ENCODE assay signal across 12 cellular contexts in the genomic region with DNA sequence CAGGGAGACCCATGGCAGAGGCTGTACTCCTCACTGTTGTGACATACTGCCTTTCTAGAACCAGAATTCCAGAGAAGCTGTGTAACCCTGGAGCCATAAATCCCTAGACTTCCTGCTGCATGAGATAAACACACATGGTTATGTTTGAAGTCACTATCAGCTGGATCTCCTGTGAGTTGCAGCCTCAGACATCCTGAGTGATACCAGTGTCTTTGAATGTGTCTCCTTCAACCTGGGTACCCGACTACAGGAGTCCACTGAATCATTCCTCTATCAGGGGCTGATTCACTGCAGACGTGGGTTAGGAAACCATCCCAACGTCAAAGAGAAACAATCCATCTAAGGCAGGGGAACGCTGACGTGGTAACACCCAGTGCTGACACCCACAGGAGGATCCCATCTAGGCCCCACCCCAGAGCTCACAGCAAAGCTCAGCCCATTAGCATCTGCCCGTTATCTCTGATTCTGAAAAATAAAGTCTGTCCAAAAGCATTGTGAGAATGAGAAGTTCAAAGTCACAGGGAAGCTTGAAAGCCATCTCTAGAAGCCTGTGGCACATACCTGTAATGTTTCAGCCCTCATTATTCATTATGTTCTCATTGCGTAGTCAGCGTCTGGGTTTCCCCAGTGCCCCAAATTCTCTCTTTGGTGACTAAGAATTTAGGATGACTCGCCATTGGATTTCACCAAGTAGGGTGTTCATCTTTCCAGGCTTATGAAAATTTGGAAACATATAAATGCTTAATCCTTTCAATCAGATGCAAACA. TPM values are rescaled to one million over a fixed set of nuclear protein-coding genes. Genes with fewer than 3 reads are reported as not detected.
DNase-seq lines count a peak whose midpoint lies in the region; ATAC-seq, FAIRE-seq and TF ChIP-seq lines count a peak whose summit lies in the region.
"Had no signal": no experiment of that assay in that cellular context is flagged by ENCODE, and none has a peak within 500 bp of the region (broad histone marks: within the 10 kb centered on the region; RNA-seq: fewer than 3 reads in every experiment).

No MANE protein-coding gene starts in this region.

- no peak for TF ChIP-seq EP300 in K562 (IDR thresholded peaks at IDR 0.05; ENCODE audit: low read length)

- no peak for TF ChIP-seq RAD21 in K562 (CRISPR knock-in tag; conservative IDR thresholded peaks at IDR 0.05 in 1 of 2, IDR thresholded peaks at IDR 0.05 in 1 of 2)

- in situ Hi-C loops in K562 (cut with MboI) = no loop called here

- no peaks in the 10 kb centered on the region for H3K9me1 ChIP-seq in K562 (ENCODE audit: control insufficient read depth, insufficient read depth, low read length)

- 0 out of 2 replicates have a peak, but pooled peaks have one; percentile 13 for TF ChIP-seq CTCF in AG10803 (conservative IDR thresholded peaks at IDR 0.05; ENCODE audit: low read length)
- TF ChIP-seq CTCF in K562 (IDR thresholded peaks at IDR 0.05 in 2 of 3, conservative IDR thresholded peaks at IDR 0.05 in 1 of 3; ENCODE audit: insufficient read depth in 2 of 3, low read depth in 1 of 3, low read length in 3 of 3) = no peak
- no peak for TF ChIP-seq CTCF in lower lobe of right lung (IDR thresholded peaks at IDR 0.05)

- no peaks in the 10 kb centered on the region for H3K27me3 ChIP-seq in K562 (ENCODE audit: control insufficient read depth in 2 of 2, insufficient read depth in 2 of 2, low read length in 2 of 2)
- H3K27me3 ChIP-seq in lower lobe of right lung (ENCODE audit: low read depth) = no peaks in the 10 kb centered on the region

- no peaks in the 10 kb centered on the region for H4K20me1 ChIP-seq in K562 (replicated peaks; ENCODE audit: control insufficient read depth, insufficient read depth, low read length)

- DNase-seq in AG10803 (ENCODE audit: low read depth) (peak; percentile 89), HT1080 (ENCODE audit: low read depth) (peak; percentile 98), K562 (ENCODE audit: extremely low read depth in 1 of 4, low spot score in 3 of 4) (peak in 1 of 4 experiments; percentile 5), lower lobe of right lung (no peak), GF-D8 (lab: John Stamatoyannopoulos, UW) (no peak), frontal cortex (ENCODE audit: low spot score in 2 of 2) (no peak)
- DNase-seq: activated naive CD8-positive, alpha-beta T cell treated with anti-CD3 and anti-CD28 coated beads, Interleukin-2, amount 10 ng/mL, durations not matched to agents 7 days and 5 days; DND-41; nephron progenitor cell had no signal

- no TSS peak for BruUV-seq in K562 (replicated peaks; lab: Mats Ljungman, UMichigan)

- no peak for TF ChIP-seq POLR2A in K562 (conservative IDR thresholded peaks at IDR 0.05)

- FAIRE-seq in K562 (lab: Jason Lieb, UNC) (no peak), frontal cortex (lab: Jason Lieb, UNC) (no peak)
- FAIRE-seq: GM19239 had no signal

- intact Hi-C loops in K562 (cut with micrococcal nuclease) = no loop called here
- intact Hi-C loops in lower lobe of right lung (cut with DNase I) = loop anchor here (10.0 kb wide), 1 partner anchor 386 kb away; no protein-coding TSS in a partner anchor

- H3K27ac ChIP-seq in K562 (ENCODE audit: extremely low read depth, low read depth, low read length) = no peak overlapping the region
- no peak overlapping the region for H3K27ac ChIP-seq in lower lobe of right lung

- H2AFZ ChIP-seq in K562 (ENCODE audit: low read depth, low read length) = no peak overlapping the region

- H3K9me3 ChIP-seq in K562 (replicated peaks; ENCODE audit: control insufficient read depth, insufficient read depth, low read depth, low read length) = no peaks in the 10 kb centered on the region
- H3K9me3 ChIP-seq in lower lobe of right lung = no peaks in the 10 kb centered on the region

- CTCF ChIA-PET in K562 (lab: Yijun Ruan, JAX; ENCODE audit: low intra/inter-chr PET ratio) = interaction anchor here (0.6 kb wide), 1 partner anchor 1232 kb away, joined by 3 read pairs; no protein-coding TSS in a partner anchor

- WGBS in K562 (ENCODE audit: insufficient coverage, low coverage, missing lambda C conversion rate) = 1% methylated on average over 9 of the region's 9 CpGs

- no peak overlapping the region for H3K9ac ChIP-seq in K562 (ENCODE audit: insufficient read depth in 1 of 2, low read depth in 2 of 2, low read length in 2 of 2)

- POLR2A ChIA-PET in K562 (lab: Yijun Ruan, JAX) = no interaction called here

- H3K4me2 ChIP-seq in K562 (ENCODE audit: insufficient read depth, low read length) = no peak overlapping the region

- no peaks in the 10 kb centered on the region for H3K4me1 ChIP-seq in K562 (replicated peaks in 1 of 2; ENCODE audit: control insufficient read depth in 2 of 2, insufficient read depth in 2 of 2, low read length in 2 of 2)
- H3K4me1 ChIP-seq in lower lobe of right lung = peaks cover 22% of the 10 kb centered on the region

- no peaks in the 10 kb centered on the region for H3K36me3 ChIP-seq in K562 (ENCODE audit: control insufficient read depth, insufficient read depth, low read length)
- H3K36me3 ChIP-seq in lower lobe of right lung = no peaks in the 10 kb centered on the region

- ATAC-seq in K562 = no peak
- peak; percentile 38 to 44 for ATAC-seq in lower lobe of right lung
- no peak for ATAC-seq in HG03097 (IDR thresholded peaks at IDR 0.05; ENCODE audit: low FRiP score, unreplicated experiment)
- ATAC-seq in GM21367 (IDR thresholded peaks at IDR 0.05; ENCODE audit: unreplicated experiment) = no peak

- H3K79me2 ChIP-seq in K562 (ENCODE audit: control insufficient read depth, insufficient read depth, low read length) = no peaks in the 10 kb centered on the region

- H3K4me3 ChIP-seq in AG10803 (ENCODE audit: low read length) (no peak overlapping the region), K562 (no peak overlapping the region), lower lobe of right lung (no peak overlapping the region)

TF ChIP-seq in K562, 482 proteins besides CTCF, POLR2A, EP300 and RAD21:
- TF ChIP-seq YBX1 (IDR thresholded peaks at IDR 0.05) (no peak), NRF1 (conservative IDR thresholded peaks at IDR 0.05 in 1 of 2, IDR thresholded peaks at IDR 0.05 in 1 of 2) (no peak), ELK1 (CRISPR knock-in tag; IDR thresholded peaks at IDR 0.05) (no peak), NR2C1 (IDR thresholded peaks at IDR 0.05) (no peak), NR2C1 (tag; IDR thresholded peaks at IDR 0.05) (no peak), CREM (IDR thresholded peaks at IDR 0.05; ENCODE audit: low read depth) (peak; percentile 55), SLC30A9 (CRISPR knock-in tag; IDR thresholded peaks at IDR 0.05) (no peak), FOSL1 (tag; conservative IDR thresholded peaks at IDR 0.05) (0 out of 2 replicates have a peak, but pooled peaks have one; percentile 30)

RNA-seq across cellular contexts. Expression of gene BASP1, which starts 36.3 kb away (rescaled TPM):
- total RNA-seq in HT1080 (2014; rRNA removed; shearing (Covaris generic)) = 134 and 149 TPM in 2 replicates
- polyA plus RNA-seq in HT1080 (2015; cell fraction: cytosol; rRNA removed) = 170 and 186 TPM in 2 replicates
- 70.1 and 81.9 TPM in 2 replicates for polyA plus RNA-seq in HT1080 (2015; cell fraction: nucleus; rRNA removed)
- not detected in 2 replicates for total RNA-seq in K562 (2011; cell fraction: chromatin; rRNA removed; ENCODE audit: low replicate concordance)
- not detected in 2 replicates for total RNA-seq in K562 (2011; cell fraction: nucleolus; rRNA removed)
- not detected in 2 replicates for total RNA-seq in K562 (2011; cell fraction: nucleoplasm; rRNA removed)
- not detected in 2 replicates for total RNA-seq in K562 (2014; rRNA removed)
- not detected in 2 replicates for total RNA-seq in K562 (2014; rRNA removed; fragmentation: Illumina TruSeq; extraction: Trizol)
- not detected in 2 replicates for total RNA-seq in K562 (2015; rRNA removed; fragmentation: Illumina TruSeq; extraction: Trizol)
- 0.18 and 0.22 TPM in 2 replicates for total RNA-seq in K562 (2021)
- polyA plus RNA-seq in K562 (2011; rRNA removed) = not detected in 2 replicates
- polyA plus RNA-seq in K562 (2011; cell fraction: cytosol; rRNA removed) = not detected in 2 replicates
- polyA plus RNA-seq in K562 (2011; cell fraction: nucleus; rRNA removed) = not detected in 2 replicates
- not detected in 2 replicates for polyA plus RNA-seq in K562 (2012)
- polyA plus RNA-seq in K562 (2014; fragmentation: Illumina TruSeq; extraction: Trizol) = 0.10 TPM in 1 of 2 replicates, not detected in the other
- polyA plus RNA-seq in K562 (2014; fragmentation: Nextera tagmentation; extraction: Ambion mirVana) = not detected
- not detected in 2 replicates for polyA plus RNA-seq in K562 (2014; rRNA removed)
- polyA minus RNA-seq in K562 (2011; rRNA and poly(A)+ RNA removed) = not detected in 2 replicates
- polyA minus RNA-seq in K562 (2011; cell fraction: cytosol; rRNA and poly(A)+ RNA removed) = 1.8 and 4.6 TPM in 2 replicates
- 1.2 TPM in 2 replicates for polyA minus RNA-seq in K562 (2011; cell fraction: nucleus; rRNA and poly(A)+ RNA removed)
- total RNA-seq in lower lobe of right lung = 25.8 TPM
- total RNA-seq in frontal cortex = 411 TPM

Comparison
In these comparisons a context has a peak if more than half of its experiments do, and no peak if none do; other contexts are left out.
1. DNase-seq: peak in AG10803 (single experiment) and HT1080 (single experiment); none in lower lobe of right lung (single experiment), GF-D8 (single experiment) and frontal cortex (0 of 2).
2. ATAC-seq: peak in lower lobe of right lung (2 of 2); none in K562 (single experiment), HG03097 (single experiment) and GM21367 (single experiment).
3. RNA of gene BASP1, which starts 36.3 kb away (total RNA-seq): 411 TPM in frontal cortex (single experiment), 134 to 149 TPM in HT1080 and 25.8 TPM in lower lobe of right lung (single experiment); 0.18 to 0.22 TPM in K562; every median in the first group is over 10 times any median in the second.